Comparison of ENCODE assay signal across 8 cellular contexts in the genomic region with DNA sequence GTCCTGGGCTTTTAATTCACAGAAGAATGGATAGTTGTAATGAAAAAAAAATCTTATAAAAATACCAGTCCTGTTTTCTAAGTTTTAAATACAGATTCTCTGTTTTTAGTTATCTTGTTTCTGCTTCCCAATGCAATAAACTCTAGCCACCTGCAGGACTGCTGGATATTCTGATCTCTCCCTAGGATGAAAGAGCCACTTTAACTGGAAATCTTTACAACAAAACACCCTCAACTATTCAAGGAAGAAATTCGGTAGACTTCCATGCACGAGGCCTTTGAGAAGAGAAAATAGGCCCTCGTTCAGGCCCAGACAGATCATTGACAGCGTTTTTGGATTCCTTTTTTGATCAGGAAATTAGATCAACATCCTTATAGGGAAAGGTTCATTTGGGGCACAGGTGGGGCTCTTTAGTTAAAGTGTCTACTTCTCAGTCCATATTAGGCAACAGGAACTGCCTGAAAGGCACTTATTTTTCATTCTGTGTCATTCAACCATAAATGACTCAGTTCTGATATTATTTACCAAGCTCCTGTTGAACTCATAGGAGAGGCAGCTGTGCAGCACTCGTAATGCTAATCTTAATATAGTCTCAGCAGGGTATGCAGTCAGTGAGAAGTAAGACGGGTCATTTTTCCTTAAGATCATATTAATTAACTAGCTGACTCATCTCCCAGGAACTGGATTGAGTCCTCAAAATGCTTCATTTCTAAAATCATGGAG.
A peak's percentile ranks its signal among the peaks of the same experiment; 100 is the strongest.
DNase-seq lines count a peak whose midpoint lies in the region; ATAC-seq and TF ChIP-seq lines count a peak whose summit lies in the region.

No MANE protein-coding gene starts in this region.

- H3K9me3 ChIP-seq in osteoblast (ENCODE audit: low read depth, low read length) = no peaks in the 10 kb centered on the region

- no peaks in the 10 kb centered on the region for H3K36me3 Mint-ChIP-seq in chondrocyte (ENCODE audit: low read depth)

- no peak for TF ChIP-seq CTCF in chondrocyte (IDR thresholded peaks at IDR 0.05)
- TF ChIP-seq CTCF in osteoblast (IDR thresholded peaks at IDR 0.05; ENCODE audit: extremely low read depth, low read depth, low read length) = no peak

- no peak overlapping the region for H2AFZ ChIP-seq in osteoblast (ENCODE audit: low read length)

- H3K4me2 ChIP-seq in osteoblast (ENCODE audit: insufficient read depth, low read length) = peak overlapping the region; percentile 52

- peaks cover 4% of the 10 kb centered on the region for H3K9me3 Mint-ChIP-seq in chondrocyte (ENCODE audit: low read depth)

- H3K36me3 ChIP-seq in osteoblast (ENCODE audit: insufficient read depth, low read length) = no peaks in the 10 kb centered on the region

- H3K4me1 ChIP-seq in osteoblast (ENCODE audit: insufficient read depth, low read length) = peaks cover 48% of the 10 kb centered on the region

- no peak overlapping the region for H3K4me3 Mint-ChIP-seq in chondrocyte (ENCODE audit: unreplicated experiment)

- H3K27me3 Mint-ChIP-seq in chondrocyte (ENCODE audit: low read depth) = no peaks in the 10 kb centered on the region

- DNase-seq in DMS153 (lab: John Stamatoyannopoulos, UW) (peak; percentile 76), NOMO-1 treated with DMSO at 0.1 percent for 48 hours (lab: John Stamatoyannopoulos, UW; ENCODE audit: unreplicated experiment) (peak; percentile 82), chondrocyte (ENCODE audit: low spot score) (no peak), osteoblast (ENCODE audit: insufficient read length, low spot score, missing footprints) (peak; percentile 71), D341Med (ENCODE audit: low spot score) (no peak)
- no peak for DNase-seq in NK-92 treated with Interleukin-12 subunit alpha and Interleukin-12 subunit beta, amount 100 ng/mL, for 24 hours (lab: John Stamatoyannopoulos, UW)

- H3K4me1 Mint-ChIP-seq in chondrocyte (ENCODE audit: low read depth) = peaks cover 62% of the 10 kb centered on the region

- ATAC-seq in GM19324 (IDR thresholded peaks at IDR 0.05; ENCODE audit: low FRiP score, unreplicated experiment) (peak; percentile 55), HG03196 (IDR thresholded peaks at IDR 0.05; ENCODE audit: unreplicated experiment) (peak; percentile 92)

- peak overlapping the region; percentile 95 for H3K27ac Mint-ChIP-seq in chondrocyte (ENCODE audit: unreplicated experiment)

- H3K4me3 ChIP-seq in osteoblast (ENCODE audit: insufficient read depth, low read length) = no peak overlapping the region

- no peaks in the 10 kb centered on the region for H3K79me2 ChIP-seq in osteoblast (ENCODE audit: insufficient read depth, low read length)

- H4K20me1 ChIP-seq in osteoblast (ENCODE audit: insufficient read depth, low read length) = no peaks in the 10 kb centered on the region

- H3K27ac ChIP-seq in osteoblast (ENCODE audit: low read depth, low read length) = peak overlapping the region; percentile 97

- H3K27me3 ChIP-seq in osteoblast (ENCODE audit: insufficient read depth, low read length) = no peaks in the 10 kb centered on the region

Comparison
In these comparisons a context has a peak if more than half of its experiments do, and no peak if none do; other contexts are left out.
1. DNase-seq: peak in DMS153 (single experiment), NOMO-1 treated with DMSO at 0.1 percent for 48 hours (single experiment) and osteoblast (single experiment); none in chondrocyte (single experiment), D341Med (single experiment) and NK-92 treated with Interleukin-12 subunit alpha and Interleukin-12 subunit beta, amount 100 ng/mL, for 24 hours (single experiment).